In genomic region chr21:16496594-16496993, GRCh38 we compare ENCODE assay signal across 26 cellular contexts.
"Had no signal": no experiment of that assay in that cellular context is flagged by ENCODE, and none has a peak within 500 bp of the region (broad histone marks: within the 10 kb centered on the region; RNA-seq: fewer than 3 reads in every experiment).

No MANE protein-coding gene starts in this region.

- H3K27ac Mint-ChIP-seq: activated CD4-positive, alpha-beta T cell treated with anti-CD3 and anti-CD28 coated beads for 36 hours; activated CD8-positive, alpha-beta T cell treated with anti-CD3 and anti-CD28 coated beads for 36 hours; activated naive CD4-positive, alpha-beta T cell treated with anti-CD3 and anti-CD28 coated beads, Interleukin-2, amount 10 ng/mL, durations not matched to agents 7 days and 5 days; activated naive CD8-positive, alpha-beta T cell treated with anti-CD3 and anti-CD28 coated beads for 36 hours; activated T-cell treated with anti-CD3 and anti-CD28 coated beads, Interleukin-2, amount 50 U/mL, for 72 hours; activated T-helper 2 cell treated with anti-CD3 and anti-CD28 coated beads, Interferon-gamma antibody, Interleukin-2, Interleukin-4, amounts not matched to agents 10 μg/mL and 5 μg/mL and 100 μg/mL, durations not matched to agents 14 hours and 24 hours and 36 hours had no signal

- DNase-seq: activated CD4-positive, alpha-beta T cell treated with anti-CD3 and anti-CD28 coated beads for 36 hours; activated CD8-positive, alpha-beta memory T cell treated with anti-CD3 and anti-CD28 coated beads, Interleukin-2, amount 50 U/mL, for 4 hours; activated CD8-positive, alpha-beta T cell treated with anti-CD3 and anti-CD28 coated beads for 36 hours; activated gamma-delta T cell treated with Interleukin-2 at 50 U/mL for 16 hours; activated naive CD4-positive, alpha-beta T cell treated with anti-CD3 and anti-CD28 coated beads, Interleukin-2, amount 10 ng/mL, durations not matched to agents 7 days and 5 days; activated naive CD8-positive, alpha-beta T cell treated with anti-CD3 and anti-CD28 coated beads for 36 hours; activated T-cell treated with anti-CD3 and anti-CD28 coated beads, Interleukin-2, amount 50 U/mL, for 72 hours; brain microvascular endothelial cell; Karpas-422; MM.1S; NCI-H1105; NCI-H1436; NCI-H1694 treated with DMSO at 0.1 percent for 48 hours; NCI-H2081; NCI-H510A treated with DMSO at 0.1 percent for 48 hours; NCI-H69; NK-92 treated with Interleukin-12 subunit alpha and Interleukin-12 subunit beta, amount 100 ng/mL, for 24 hours; OCI-M1; RPMI8226; SHP77 treated with DMSO at 0.1 percent for 48 hours; T-helper 2 cell; T1000; WERI-Rb-1 had no signal

- H3K4me3 ChIP-seq: K562 had no signal

- H3K27me3 ChIP-seq: brain microvascular endothelial cell had no signal

- H3K9me3 Mint-ChIP-seq: activated naive CD8-positive, alpha-beta T cell treated with anti-CD3 and anti-CD28 coated beads for 36 hours had no signal

- H3K36me3 Mint-ChIP-seq: activated naive CD4-positive, alpha-beta T cell treated with anti-CD3 and anti-CD28 coated beads, Interleukin-2, amount 10 ng/mL, durations not matched to agents 7 days and 5 days; activated naive CD8-positive, alpha-beta T cell treated with anti-CD3 and anti-CD28 coated beads for 36 hours had no signal

- H3K27me3 Mint-ChIP-seq: activated CD4-positive, alpha-beta T cell treated with anti-CD3 and anti-CD28 coated beads for 36 hours; activated CD8-positive, alpha-beta T cell treated with anti-CD3 and anti-CD28 coated beads for 36 hours; activated naive CD4-positive, alpha-beta T cell treated with anti-CD3 and anti-CD28 coated beads, Interleukin-2, amount 10 ng/mL, durations not matched to agents 7 days and 5 days; activated naive CD8-positive, alpha-beta T cell treated with anti-CD3 and anti-CD28 coated beads for 36 hours had no signal

- ATAC-seq: activated CD4-positive, alpha-beta T cell treated with anti-CD3 and anti-CD28 coated beads for 36 hours; activated CD8-positive, alpha-beta T cell treated with anti-CD3 and anti-CD28 coated beads for 36 hours; activated T-cell treated with anti-CD3 and anti-CD28 coated beads, Interleukin-2, amount 50 U/mL, for 72 hours; K562; Panc1 had no signal

- H3K27ac ChIP-seq: brain microvascular endothelial cell, WERI-Rb-1 had no signal

- H3K4me3 Mint-ChIP-seq: activated CD4-positive, alpha-beta T cell treated with anti-CD3 and anti-CD28 coated beads for 36 hours; activated CD8-positive, alpha-beta T cell treated with anti-CD3 and anti-CD28 coated beads for 36 hours; activated naive CD4-positive, alpha-beta T cell treated with anti-CD3 and anti-CD28 coated beads, Interleukin-2, amount 10 ng/mL, durations not matched to agents 7 days and 5 days; activated naive CD8-positive, alpha-beta T cell treated with anti-CD3 and anti-CD28 coated beads for 36 hours; activated T-cell treated with anti-CD3 and anti-CD28 coated beads, Interleukin-2, amount 50 U/mL, for 72 hours had no signal

- H3K36me3 ChIP-seq: brain microvascular endothelial cell, WERI-Rb-1 had no signal

- H3K4me1 Mint-ChIP-seq: activated CD4-positive, alpha-beta T cell treated with anti-CD3 and anti-CD28 coated beads for 36 hours; activated naive CD4-positive, alpha-beta T cell treated with anti-CD3 and anti-CD28 coated beads, Interleukin-2, amount 10 ng/mL, durations not matched to agents 7 days and 5 days; activated naive CD8-positive, alpha-beta T cell treated with anti-CD3 and anti-CD28 coated beads for 36 hours had no signal
